9 cellular contexts compared by ENCODE assay signal in the genomic region with DNA sequence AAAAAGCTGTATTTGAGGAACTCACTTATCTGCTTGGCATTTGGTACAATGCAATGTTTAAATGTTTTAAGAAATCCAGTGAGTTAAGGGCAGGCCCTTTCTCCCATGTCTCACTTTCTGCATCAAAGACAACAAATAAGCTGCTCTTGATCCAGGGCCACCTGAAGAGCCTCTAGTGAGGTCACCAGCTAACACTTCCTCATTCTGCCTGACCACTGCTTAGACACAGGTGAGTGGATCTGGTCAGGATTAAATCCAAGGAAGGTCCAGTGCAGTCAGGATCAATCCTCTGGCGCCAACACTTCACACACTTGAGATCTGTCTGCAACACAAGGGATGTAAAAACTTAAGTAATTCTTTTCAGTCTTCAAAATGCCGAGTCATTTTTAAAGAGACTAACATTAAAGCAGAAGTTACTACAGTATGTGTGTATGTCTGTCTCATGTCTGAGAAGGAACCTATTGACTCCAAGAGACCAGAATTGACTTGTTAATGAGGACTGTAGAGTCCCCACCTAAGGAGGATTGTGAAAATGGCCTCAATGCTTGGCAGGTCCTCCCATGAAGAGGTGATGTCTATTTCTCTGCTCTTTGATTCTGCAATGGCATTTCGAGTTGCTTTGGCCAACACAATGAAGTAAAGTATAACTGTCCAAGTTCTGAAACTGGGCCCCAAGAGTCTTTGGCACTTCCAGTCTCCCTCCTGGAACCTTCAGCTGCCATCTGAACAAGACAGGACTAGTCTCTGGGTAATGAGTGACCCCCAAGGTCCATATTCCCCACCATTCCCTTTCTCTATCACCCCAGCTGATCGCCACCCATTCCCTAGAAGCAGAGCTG. TPM values are rescaled to one million over a fixed set of nuclear protein-coding genes. Genes with fewer than 3 reads are reported as not detected.
DNase-seq lines count a peak whose midpoint lies in the region; ATAC-seq and TF ChIP-seq lines count a peak whose summit lies in the region.
"Had no signal": no experiment of that assay in that cellular context is flagged by ENCODE, and none has a peak within 500 bp of the region (broad histone marks: within the 10 kb centered on the region; RNA-seq: fewer than 3 reads in every experiment).

No MANE protein-coding gene starts in this region.

- H3K79me1 ChIP-seq in neuronal stem cell (ENCODE audit: low read depth, low read length): peaks cover 5% of the 10 kb centered on the region

- TF ChIP-seq POLR2A in tibial nerve (IDR thresholded peaks at IDR 0.05): no peak

- no peak overlapping the region for H3K9ac ChIP-seq in neuronal stem cell (ENCODE audit: low read depth, low read length, poor library complexity)

- no peak overlapping the region for H3K18ac ChIP-seq in neuronal stem cell (ENCODE audit: low read length)

- H3K4me1 Mint-ChIP-seq in memory B cell: peaks cover 12% of the 10 kb centered on the region

- H4K8ac ChIP-seq in neuronal stem cell (ENCODE audit: low read depth, low read length): no peak overlapping the region

- no peak for TF ChIP-seq CTCF in tibial nerve (IDR thresholded peaks at IDR 0.05)

- no peak overlapping the region for H3K4me3 ChIP-seq in neuronal stem cell (ENCODE audit: low read length in 2 of 2)
- no peak overlapping the region for H3K4me3 ChIP-seq in tibial nerve

- peak; percentile 51 for ATAC-seq in GM21447 (IDR thresholded peaks at IDR 0.05; ENCODE audit: unreplicated experiment)
- ATAC-seq in memory B cell (ENCODE audit: low read depth): peak; percentile 24

- no peak overlapping the region for H2BK120ac ChIP-seq in neuronal stem cell (ENCODE audit: low read depth, low read length)

- no peaks in the 10 kb centered on the region for H3K9me3 ChIP-seq in neuronal stem cell (replicated peaks in 1 of 2; ENCODE audit: control insufficient read depth in 2 of 2, insufficient read depth in 1 of 2, low read depth in 1 of 2, low read length in 2 of 2)
- no peaks in the 10 kb centered on the region for H3K9me3 ChIP-seq in tibial nerve

- H3K4me1 ChIP-seq in neuronal stem cell (ENCODE audit: control insufficient read depth in 2 of 2, insufficient read depth in 1 of 2, low read depth in 1 of 2, low read length in 2 of 2) (peaks cover 6 to 9% of the 10 kb centered on the region in 2 donors), tibial nerve (peaks cover 0 to 92% (median 11%) of the 10 kb centered on the region in 4 donors)

- no peak for TF ChIP-seq EP300 in tibial nerve (IDR thresholded peaks at IDR 0.05)

- no peak overlapping the region for H3K23ac ChIP-seq in neuronal stem cell (ENCODE audit: low read depth, low read length, poor library complexity)

- no peak overlapping the region for H2BK15ac ChIP-seq in neuronal stem cell (ENCODE audit: low read length)

- WGBS in neuronal stem cell (ENCODE audit: extremely low coverage in 2 of 2, insufficient read length in 2 of 2, insufficient replicate concordance in 1 of 2), 2 donors: no CpG with 5 or more reads among the region's 4 CpGs
- WGBS in tibial nerve, 2 donors: 81 to 82% methylated on average over 4 of the region's 4 CpGs

- H3K27me3 ChIP-seq in neuronal stem cell (ENCODE audit: control insufficient read depth in 3 of 3, insufficient read depth in 3 of 3, low read depth in 1 of 3, low read length in 3 of 3): no peaks in the 10 kb centered on the region
- H3K27me3 ChIP-seq in tibial nerve: no peaks in the 10 kb centered on the region

- peaks cover 6% of the 10 kb centered on the region for H3K36me3 Mint-ChIP-seq in memory B cell

- no peak overlapping the region for H3K27ac ChIP-seq in neuronal stem cell (replicated peaks; ENCODE audit: low read length)
- peak overlapping the region in 2 of 4 donors; percentile 34 to 51 for H3K27ac ChIP-seq in tibial nerve

- no peak overlapping the region for H2AFZ ChIP-seq in neuronal stem cell (ENCODE audit: low read length)

- DNase-seq in DMS53 (lab: John Stamatoyannopoulos, UW) (peak; percentile 95), OCI-M1 (lab: John Stamatoyannopoulos, UW) (peak; percentile 58), memory B cell (ENCODE audit: low spot score in 2 of 2) (no peak), neuronal stem cell (ENCODE audit: low spot score) (no peak), KG1 (lab: John Stamatoyannopoulos, UW) (no peak), tibial nerve (ENCODE audit: low spot score in 2 of 2) (no peak), SHP77 treated with DMSO at 0.1 percent for 48 hours (lab: John Stamatoyannopoulos, UW) (no peak)
- DNase-seq: stimulated activated naive CD4-positive, alpha-beta T cell treated with Interleukin-2 at 50 U/mL for 16 hours had no signal

- no peak overlapping the region for H3K4me2 ChIP-seq in neuronal stem cell (ENCODE audit: insufficient read depth, low read length, poor library complexity, severe bottlenecking)

- no peak overlapping the region for H3K14ac ChIP-seq in neuronal stem cell (ENCODE audit: low read length)

- H3K36me3 ChIP-seq in neuronal stem cell (replicated peaks in 1 of 2; ENCODE audit: control insufficient read depth in 2 of 2, insufficient read depth in 2 of 2, low read length in 2 of 2) (peaks cover 2 to 12% of the 10 kb centered on the region in 2 donors), tibial nerve (peaks cover 0 to 8% (median 0%) of the 10 kb centered on the region in 3 donors)

- no peak overlapping the region for H3K4me3 Mint-ChIP-seq in memory B cell

- H3K9me3 Mint-ChIP-seq in memory B cell: no peaks in the 10 kb centered on the region

- H4K91ac ChIP-seq in neuronal stem cell (ENCODE audit: low read depth, low read length, poor library complexity): no peak overlapping the region

- H2AK5ac ChIP-seq in neuronal stem cell (ENCODE audit: low read depth, low read length): no peak overlapping the region

- no peak overlapping the region for H2BK5ac ChIP-seq in neuronal stem cell (ENCODE audit: low read length)

- H3K27me3 Mint-ChIP-seq in memory B cell: no peaks in the 10 kb centered on the region

- no peak overlapping the region for H3K4ac ChIP-seq in neuronal stem cell (ENCODE audit: low read length)

- no peak overlapping the region for H2BK12ac ChIP-seq in neuronal stem cell (ENCODE audit: low read length)

- no peak overlapping the region for H3K27ac Mint-ChIP-seq in memory B cell

RNA-seq across cellular contexts. Expression of a gene that starts 43.1 kb away (rescaled TPM):
- 18.4 TPM for polyA plus RNA-seq in neuronal stem cell (2013, experiment 1 of 2)
- polyA plus RNA-seq in neuronal stem cell (2013, experiment 2 of 2): 19.4 TPM
- total RNA-seq in tibial nerve: 10 to 100 TPM; 43.5 to 73.0 (median 51.2) TPM

Comparison
In these comparisons a context has a peak if more than half of its experiments do, and no peak if none do; other contexts are left out.
1. DNase-seq: peak in DMS53 (single experiment) and OCI-M1 (single experiment); none in memory B cell (0 of 2), neuronal stem cell (single experiment), KG1 (single experiment), tibial nerve (0 of 2) and SHP77 treated with DMSO at 0.1 percent for 48 hours (single experiment).